ENCODE assay signal across 11 cellular contexts in the genomic region with DNA sequence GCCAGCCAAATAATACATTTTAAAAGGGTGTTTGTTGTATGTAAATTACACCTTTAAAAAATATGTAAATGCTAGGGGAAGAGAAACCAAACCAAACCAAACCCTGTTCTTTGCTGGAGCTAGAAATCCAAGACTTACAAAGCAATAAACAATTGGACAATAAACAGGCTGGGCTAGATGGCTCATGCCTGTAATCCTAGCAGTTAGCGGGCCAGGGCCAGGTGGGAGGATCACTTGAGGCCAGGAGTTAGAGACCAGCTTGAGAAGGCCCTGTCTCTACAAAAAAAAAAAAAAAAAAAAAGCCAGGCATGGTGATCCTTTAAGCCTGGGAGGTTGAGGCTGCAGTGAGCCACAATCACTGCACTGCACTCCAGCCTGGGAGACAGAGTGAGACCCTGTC.
"Had no signal": no experiment of that assay in that cellular context is flagged by ENCODE, and none has a peak within 500 bp of the region (broad histone marks: within the 10 kb centered on the region; RNA-seq: fewer than 3 reads in every experiment).

No MANE protein-coding gene starts in this region.

- H3K27ac ChIP-seq: hepatocyte, right atrium auricular region had no signal

- ATAC-seq: left lobe of liver, natural killer cell had no signal

- H3K4me3 ChIP-seq: hepatocyte, right atrium auricular region, thyroid gland had no signal

- H3K36me3 ChIP-seq: right atrium auricular region, thyroid gland had no signal

- H3K27me3 ChIP-seq: hepatocyte, right atrium auricular region, thyroid gland had no signal

- DNase-seq: erythroblast; kidney glomerular epithelial cell; natural killer cell; posterior cingulate gyrus; small intestine; stimulated activated CD4-positive, alpha-beta T cell treated with anti-CD3 and anti-CD28 coated beads, Interleukin-12 subunit alpha, Interleukin-12 subunit beta, amount 100 ng/mL, for 4 hours; stimulated activated naive CD4-positive, alpha-beta T cell treated with Interleukin-2 at 50 U/mL for 16 hours; thyroid gland had no signal

- H3K9me3 ChIP-seq: right atrium auricular region, thyroid gland had no signal
